9 cellular contexts compared by ENCODE assay signal in the genomic region with DNA sequence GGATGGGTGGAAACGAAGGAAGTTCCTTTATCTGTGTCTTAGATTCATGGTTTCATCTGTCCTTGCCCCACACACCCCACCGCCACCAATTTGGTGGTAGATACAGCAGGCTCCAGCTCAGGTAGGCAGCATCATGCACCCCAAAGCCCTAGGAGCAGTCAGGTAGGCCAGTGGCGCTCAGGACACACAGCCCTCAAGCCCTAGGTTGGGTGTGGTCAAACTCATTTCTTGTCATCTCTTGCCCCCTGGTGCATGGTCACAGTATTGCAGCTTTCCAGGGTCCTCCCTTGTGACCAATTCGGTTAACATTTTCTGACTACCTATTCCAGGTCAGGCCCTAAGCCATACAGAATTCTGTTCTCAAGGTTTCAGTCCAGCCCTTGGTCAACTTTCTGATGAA. TPM values are rescaled to one million over a fixed set of nuclear protein-coding genes. Genes with fewer than 3 reads are reported as not detected.
DNase-seq lines count a peak whose midpoint lies in the region; ATAC-seq and TF ChIP-seq lines count a peak whose summit lies in the region.
"Had no signal": no experiment of that assay in that cellular context is flagged by ENCODE, and none has a peak within 500 bp of the region (broad histone marks: within the 10 kb centered on the region; RNA-seq: fewer than 3 reads in every experiment).

No MANE protein-coding gene starts in this region.

- CTCF ChIA-PET in BJ (lab: Yijun Ruan, JAX) = interaction anchor here (0.7 to 3.6 kb wide), 3 partner anchors 10 to 535 kb away, joined by 3 to 19 read pairs (median 3); no protein-coding TSS in a partner anchor
- CTCF ChIA-PET in activated naive CD4-positive, alpha-beta T cell treated with anti-CD3 and anti-CD28 coated beads, Interleukin-2, amount 10 ng/mL, durations not matched to agents 7 days and 5 days (lab: Charles Lee) = interaction anchor here (0.9 to 1.2 kb wide), 2 partner anchors 731 to 909 kb away, joined by 3 read pairs; no protein-coding TSS in a partner anchor

- no peaks in the 10 kb centered on the region for H3K9me3 Mint-ChIP-seq in activated naive CD4-positive, alpha-beta T cell treated with anti-CD3 and anti-CD28 coated beads, Interleukin-2, amount 10 ng/mL, durations not matched to agents 7 days and 5 days

- no peaks in the 10 kb centered on the region for H3K4me1 ChIP-seq in RWPE2 (ENCODE audit: insufficient read depth, poor library complexity, severe bottlenecking)
- H3K4me1 ChIP-seq: SJSA1 had no signal

- H3K4me3 ChIP-seq in BJ (ENCODE audit: low read depth, low read length) = no peak overlapping the region
- no peak overlapping the region for H3K4me3 ChIP-seq in RWPE2 (ENCODE audit: severe bottlenecking)
- H3K4me3 ChIP-seq: SJSA1 had no signal

- POLR2A ChIA-PET in BJ (lab: Charles Lee) = no interaction called here

- no peak overlapping the region for H3K27ac Mint-ChIP-seq in activated naive CD4-positive, alpha-beta T cell treated with anti-CD3 and anti-CD28 coated beads, Interleukin-2, amount 10 ng/mL, durations not matched to agents 7 days and 5 days

- ATAC-seq in GM18517 (IDR thresholded peaks at IDR 0.05; ENCODE audit: unreplicated experiment) (peak; percentile 84), HG03378 (IDR thresholded peaks at IDR 0.05; ENCODE audit: unreplicated experiment) (peak; percentile 97), RWPE2 (ENCODE audit: low read depth) (no peak)

- H3K4me1 Mint-ChIP-seq in activated naive CD4-positive, alpha-beta T cell treated with anti-CD3 and anti-CD28 coated beads, Interleukin-2, amount 10 ng/mL, durations not matched to agents 7 days and 5 days = peaks cover 7% of the 10 kb centered on the region

- H3K27me3 Mint-ChIP-seq in activated naive CD4-positive, alpha-beta T cell treated with anti-CD3 and anti-CD28 coated beads, Interleukin-2, amount 10 ng/mL, durations not matched to agents 7 days and 5 days = no peaks in the 10 kb centered on the region

- no peaks in the 10 kb centered on the region for H3K36me3 ChIP-seq in BJ (ENCODE audit: control insufficient read depth, insufficient read depth, low read length)
- H3K36me3 ChIP-seq in RWPE2 (ENCODE audit: low read depth) = no peaks in the 10 kb centered on the region
- H3K36me3 ChIP-seq: SJSA1 had no signal

- H3K27ac ChIP-seq in RWPE2 (ENCODE audit: poor library complexity, severe bottlenecking) = no peak overlapping the region
- H3K27ac ChIP-seq: SJSA1 had no signal

- H3K27me3 ChIP-seq in BJ (ENCODE audit: control insufficient read depth, insufficient read depth, low read length) = no peaks in the 10 kb centered on the region
- no peaks in the 10 kb centered on the region for H3K27me3 ChIP-seq in RWPE2 (ENCODE audit: insufficient read depth, poor library complexity, severe bottlenecking)
- H3K27me3 ChIP-seq: SJSA1 had no signal

- no peak for DNase-seq in BJ (ENCODE audit: low read depth)
- no peak for DNase-seq in RWPE2 (ENCODE audit: low spot score)
- DNase-seq in activated naive CD4-positive, alpha-beta T cell treated with anti-CD3 and anti-CD28 coated beads, Interleukin-2, amount 10 ng/mL, durations not matched to agents 7 days and 5 days = peak; percentile 61
- peak; percentile 55 for DNase-seq in iPS-NIHi11 (ENCODE audit: low spot score)
- peak; percentile 54 for DNase-seq in stimulated activated CD4-positive, alpha-beta T cell treated with anti-CD3 and anti-CD28 coated beads, Interleukin-4, amount 100 ng/mL, for 1 hour
- no peak for DNase-seq in epidermal melanocyte (ENCODE audit: insufficient read length, low spot score)

- H3K4me3 Mint-ChIP-seq in activated naive CD4-positive, alpha-beta T cell treated with anti-CD3 and anti-CD28 coated beads, Interleukin-2, amount 10 ng/mL, durations not matched to agents 7 days and 5 days = no peak overlapping the region

- TF ChIP-seq CTCF in BJ (IDR thresholded peaks at IDR 0.05; ENCODE audit: insufficient read depth, low read depth, low read length) = peak; percentile 51
- TF ChIP-seq CTCF in RWPE2 (IDR thresholded peaks at IDR 0.05; ENCODE audit: poor library complexity, severe bottlenecking) = peak; percentile 32

- H3K9me3 ChIP-seq in RWPE2 (ENCODE audit: severe bottlenecking) = no peaks in the 10 kb centered on the region
- H3K9me3 ChIP-seq: SJSA1 had no signal

- H3K36me3 Mint-ChIP-seq in activated naive CD4-positive, alpha-beta T cell treated with anti-CD3 and anti-CD28 coated beads, Interleukin-2, amount 10 ng/mL, durations not matched to agents 7 days and 5 days = no peaks in the 10 kb centered on the region

RNA-seq across cellular contexts. Expression of a gene that starts 14.5 kb away (rescaled TPM):
- not detected in 2 replicates for polyA plus RNA-seq in BJ (2011; rRNA removed)
- polyA minus RNA-seq in BJ (2011; rRNA and poly(A)+ RNA removed) = not detected in 2 replicates

RNA-seq across cellular contexts. Expression of a gene that starts 35.0 kb away (rescaled TPM):
- polyA plus RNA-seq in BJ (2011; rRNA removed) = not detected in 2 replicates
- not detected in 2 replicates for polyA minus RNA-seq in BJ (2011; rRNA and poly(A)+ RNA removed)

RNA-seq across cellular contexts. Expression of a gene that starts 53.7 kb away (rescaled TPM):
- not detected in 2 replicates for polyA plus RNA-seq in BJ (2011; rRNA removed)
- polyA minus RNA-seq in BJ (2011; rRNA and poly(A)+ RNA removed) = not detected in 2 replicates

Comparison
In these comparisons a context has a peak if more than half of its experiments do, and no peak if none do; other contexts are left out.
1. DNase-seq: peak in activated naive CD4-positive, alpha-beta T cell treated with anti-CD3 and anti-CD28 coated beads, Interleukin-2, amount 10 ng/mL, durations not matched to agents 7 days and 5 days (single experiment), iPS-NIHi11 (single experiment) and stimulated activated CD4-positive, alpha-beta T cell treated with anti-CD3 and anti-CD28 coated beads, Interleukin-4, amount 100 ng/mL, for 1 hour (single experiment); none in BJ (single experiment), RWPE2 (single experiment) and epidermal melanocyte (single experiment).